In genomic region chr7:127705461-127705959, GRCh38 we compare ENCODE assay signal across 30 cellular contexts. TPM values are rescaled to one million over a fixed set of nuclear protein-coding genes. Genes with fewer than 3 reads are reported as not detected.
DNase-seq lines count a peak whose midpoint lies in the region; ATAC-seq, FAIRE-seq and TF ChIP-seq lines count a peak whose summit lies in the region.
"Had no signal": no experiment of that assay in that cellular context is flagged by ENCODE, and none has a peak within 500 bp of the region (broad histone marks: within the 10 kb centered on the region; RNA-seq: fewer than 3 reads in every experiment).

No MANE protein-coding gene starts in this region.

- dilution Hi-C loops in keratinocyte (cut with MboI; ENCODE audit: extremely low pct_ligation_motif_present, low sequenced_read_pairs): no loop called here

- H3K36me3 ChIP-seq in keratinocyte (ENCODE audit: control insufficient read depth in 2 of 2, extremely low read depth in 1 of 2, insufficient read depth in 2 of 2, low read length in 2 of 2): peaks cover 24 to 45% of the 10 kb centered on the region in 2 experiments
- H3K36me3 ChIP-seq in osteoblast (ENCODE audit: insufficient read depth, low read length): peaks cover 76% of the 10 kb centered on the region

- H3K27me3 Mint-ChIP-seq in activated T-cell treated with anti-CD3 and anti-CD28 coated beads, Interleukin-2, amount 50 U/mL, for 24 hours: no peaks in the 10 kb centered on the region
- no peaks in the 10 kb centered on the region for H3K27me3 Mint-ChIP-seq in HFFc6 (ENCODE audit: insufficient read depth)
- no peaks in the 10 kb centered on the region for H3K27me3 Mint-ChIP-seq in activated T-helper 1 cell treated with anti-CD3 and anti-CD28 coated beads, Interleukin-12 subunit alpha, Interleukin-12 subunit beta, Interleukin-2, Interleukin-4 antibody, amounts not matched to agents 30 ng/mL and 10 ng/mL and 1 ng/mL, durations not matched to agents 14 hours and 24 hours and 36 hours (ENCODE audit: insufficient read depth)
- H3K27me3 Mint-ChIP-seq: activated B cell treated with CpG ODN at 0.5 μM for 24 hours; activated naive CD8-positive, alpha-beta T cell treated with anti-CD3 and anti-CD28 coated beads, Interleukin-2, amount 10 ng/mL, durations not matched to agents 7 days and 5 days; CD4-positive, CD25-positive, alpha-beta regulatory T cell; stimulated activated memory B cell treated with anti-CD40 and anti-IgM and Interleukin-4, amounts not matched to agents 10 μg/mL and 1 μg/mL and 100 μg/mL, for 72 hours had no signal

- FAIRE-seq in keratinocyte (lab: Jason Lieb, UNC) (no peak), H54 (lab: Jason Lieb, UNC) (no peak)
- FAIRE-seq: A549, HTR-8/SVneo, K562 had no signal

- H3K9me3 Mint-ChIP-seq in activated T-cell treated with anti-CD3 and anti-CD28 coated beads, Interleukin-2, amount 50 U/mL, for 24 hours: peaks cover 6% of the 10 kb centered on the region
- H3K9me3 Mint-ChIP-seq in HFFc6: no peaks in the 10 kb centered on the region; the same call in 1 of the 2 replicates
- peaks cover 1% of the 10 kb centered on the region for H3K9me3 Mint-ChIP-seq in activated T-helper 1 cell treated with anti-CD3 and anti-CD28 coated beads, Interleukin-12 subunit alpha, Interleukin-12 subunit beta, Interleukin-2, Interleukin-4 antibody, amounts not matched to agents 30 ng/mL and 10 ng/mL and 1 ng/mL, durations not matched to agents 14 hours and 24 hours and 36 hours
- H3K9me3 Mint-ChIP-seq: activated B cell treated with CpG ODN at 0.5 μM for 24 hours; activated naive CD8-positive, alpha-beta T cell treated with anti-CD3 and anti-CD28 coated beads, Interleukin-2, amount 10 ng/mL, durations not matched to agents 7 days and 5 days; CD4-positive, CD25-positive, alpha-beta regulatory T cell; stimulated activated memory B cell treated with anti-CD40 and anti-IgM and Interleukin-4, amounts not matched to agents 10 μg/mL and 1 μg/mL and 100 μg/mL, for 72 hours had no signal

- no peak for ATAC-seq in GM21367 (IDR thresholded peaks at IDR 0.05; ENCODE audit: unreplicated experiment)
- ATAC-seq: A549; K562; left lung; stimulated activated memory B cell treated with anti-CD40 and anti-IgM and Interleukin-4, amounts not matched to agents 10 μg/mL and 1 μg/mL and 100 μg/mL, for 72 hours had no signal

- H3K4me3 ChIP-seq in keratinocyte (ENCODE audit: control insufficient read depth in 2 of 3, extremely low read depth in 1 of 3, insufficient read depth in 2 of 3, low read depth in 1 of 3, low read length in 3 of 3) (no peak overlapping the region), osteoblast (ENCODE audit: insufficient read depth, low read length) (no peak overlapping the region)
- H3K4me3 ChIP-seq: A549, ascending aorta, coronary artery, K562, left lung, MG63, SJSA1 had no signal

- TF ChIP-seq POLR2A in H54 (IDR thresholded peaks at IDR 0.05; ENCODE audit: low read depth, low read length): no peak

- H3K27me3 ChIP-seq in keratinocyte (ENCODE audit: control insufficient read depth, extremely low read depth, insufficient read depth, low read length) (no peaks in the 10 kb centered on the region), osteoblast (ENCODE audit: insufficient read depth, low read length) (no peaks in the 10 kb centered on the region)
- H3K27me3 ChIP-seq: ascending aorta, left lung, MG63, SJSA1 had no signal

- H3K4me2 ChIP-seq in keratinocyte (ENCODE audit: control insufficient read depth, extremely low read depth, insufficient read depth, low read depth, low read length) (no peak overlapping the region), osteoblast (ENCODE audit: insufficient read depth, low read length) (no peak overlapping the region)
- H3K4me2 ChIP-seq: A549 had no signal

- no peak overlapping the region for H3K4me3 Mint-ChIP-seq in activated T-cell treated with anti-CD3 and anti-CD28 coated beads, Interleukin-2, amount 50 U/mL, for 24 hours
- H3K4me3 Mint-ChIP-seq in HFFc6: no peak overlapping the region
- no peak overlapping the region for H3K4me3 Mint-ChIP-seq in activated T-helper 1 cell treated with anti-CD3 and anti-CD28 coated beads, Interleukin-12 subunit alpha, Interleukin-12 subunit beta, Interleukin-2, Interleukin-4 antibody, amounts not matched to agents 30 ng/mL and 10 ng/mL and 1 ng/mL, durations not matched to agents 14 hours and 24 hours and 36 hours
- H3K4me3 Mint-ChIP-seq: activated B cell treated with CpG ODN at 0.5 μM for 24 hours; activated naive CD8-positive, alpha-beta T cell treated with anti-CD3 and anti-CD28 coated beads, Interleukin-2, amount 10 ng/mL, durations not matched to agents 7 days and 5 days; CD4-positive, CD25-positive, alpha-beta regulatory T cell; nephron progenitor cell; stimulated activated memory B cell treated with anti-CD40 and anti-IgM and Interleukin-4, amounts not matched to agents 10 μg/mL and 1 μg/mL and 100 μg/mL, for 72 hours had no signal

- no peak overlapping the region for H3K27ac ChIP-seq in keratinocyte (ENCODE audit: control insufficient read depth, insufficient read depth, low read length)
- no peak overlapping the region for H3K27ac ChIP-seq in osteoblast (ENCODE audit: low read depth, low read length)
- H3K27ac ChIP-seq: A549, ascending aorta, coronary artery, left lung, RWPE1, SJSA1 had no signal

- H2AFZ ChIP-seq in keratinocyte (ENCODE audit: control insufficient read depth, low read length) (no peak overlapping the region), osteoblast (ENCODE audit: low read length) (no peak overlapping the region)

- H3K9me1 ChIP-seq in keratinocyte (ENCODE audit: control insufficient read depth, extremely low read depth, insufficient read depth, low read length): no peaks in the 10 kb centered on the region

- no peaks in the 10 kb centered on the region for H3K4me1 ChIP-seq in keratinocyte (ENCODE audit: control insufficient read depth, extremely low read depth, insufficient read depth, low read length)
- H3K4me1 ChIP-seq in osteoblast (ENCODE audit: insufficient read depth, low read length): peaks cover 18% of the 10 kb centered on the region
- H3K4me1 ChIP-seq: left lung had no signal

- no peak for DNase-seq in activated T-cell treated with anti-CD3 and anti-CD28 coated beads, Interleukin-2, amount 50 U/mL, for 24 hours
- DNase-seq in activated T-cell treated with anti-CD3 and anti-CD28 coated beads for 4 hours: no peak
- no peak for DNase-seq in HFFc6
- no peak for DNase-seq in activated T-helper 1 cell treated with anti-CD3 and anti-CD28 coated beads, Interleukin-12 subunit alpha, Interleukin-12 subunit beta, Interleukin-2, Interleukin-4 antibody, amounts not matched to agents 30 ng/mL and 10 ng/mL and 1 ng/mL, durations not matched to agents 14 hours and 24 hours and 36 hours (ENCODE audit: low spot score)
- peak; percentile 4 for DNase-seq in keratinocyte (ENCODE audit: low read depth, low spot score)
- DNase-seq in osteoblast (ENCODE audit: insufficient read length, low spot score, missing footprints): no peak
- DNase-seq in H54 (ENCODE audit: insufficient read length, low spot score): no peak
- DNase-seq: activated B cell treated with CpG ODN at 0.5 μM for 24 hours; activated naive CD8-positive, alpha-beta T cell treated with anti-CD3 and anti-CD28 coated beads, Interleukin-2, amount 10 ng/mL, durations not matched to agents 7 days and 5 days; AML-193; caudate nucleus; CD4-positive, CD25-positive, alpha-beta regulatory T cell; DND-41; left lung; mesenchymal stem cell; MG63; NCI-H1105; NCI-H187 treated with DMSO at 0.1 percent for 48 hours; NCI-H2171 treated with DMSO at 0.1 percent for 48 hours; NCI-H510A; nephron progenitor cell had no signal

- peaks cover 13% of the 10 kb centered on the region for H3K4me1 Mint-ChIP-seq in activated T-cell treated with anti-CD3 and anti-CD28 coated beads, Interleukin-2, amount 50 U/mL, for 24 hours (ENCODE audit: low read depth)
- H3K4me1 Mint-ChIP-seq in HFFc6 (ENCODE audit: low read depth): peaks cover 35% of the 10 kb centered on the region
- H3K4me1 Mint-ChIP-seq in activated T-helper 1 cell treated with anti-CD3 and anti-CD28 coated beads, Interleukin-12 subunit alpha, Interleukin-12 subunit beta, Interleukin-2, Interleukin-4 antibody, amounts not matched to agents 30 ng/mL and 10 ng/mL and 1 ng/mL, durations not matched to agents 14 hours and 24 hours and 36 hours (ENCODE audit: low read depth): peaks cover 24% of the 10 kb centered on the region
- H3K4me1 Mint-ChIP-seq: activated B cell treated with CpG ODN at 0.5 μM for 24 hours; activated naive CD8-positive, alpha-beta T cell treated with anti-CD3 and anti-CD28 coated beads, Interleukin-2, amount 10 ng/mL, durations not matched to agents 7 days and 5 days; nephron progenitor cell; stimulated activated memory B cell treated with anti-CD40 and anti-IgM and Interleukin-4, amounts not matched to agents 10 μg/mL and 1 μg/mL and 100 μg/mL, for 72 hours had no signal

- H3K9ac ChIP-seq in keratinocyte (ENCODE audit: control insufficient read depth, extremely low read depth, insufficient read depth, low read length): no peak overlapping the region

- H3K36me3 Mint-ChIP-seq in activated T-cell treated with anti-CD3 and anti-CD28 coated beads, Interleukin-2, amount 50 U/mL, for 24 hours (ENCODE audit: low read depth): peaks cover 97% of the 10 kb centered on the region
- H3K36me3 Mint-ChIP-seq in HFFc6 (ENCODE audit: low read depth): peaks cover 61% of the 10 kb centered on the region
- H3K36me3 Mint-ChIP-seq in activated T-helper 1 cell treated with anti-CD3 and anti-CD28 coated beads, Interleukin-12 subunit alpha, Interleukin-12 subunit beta, Interleukin-2, Interleukin-4 antibody, amounts not matched to agents 30 ng/mL and 10 ng/mL and 1 ng/mL, durations not matched to agents 14 hours and 24 hours and 36 hours (ENCODE audit: low read depth): peaks cover 60% of the 10 kb centered on the region

- H3K9me3 ChIP-seq in keratinocyte (ENCODE audit: control insufficient read depth, low read depth, low read length): no peaks in the 10 kb centered on the region
- no peaks in the 10 kb centered on the region for H3K9me3 ChIP-seq in osteoblast (ENCODE audit: low read depth, low read length)
- H3K9me3 ChIP-seq: ascending aorta, left lung, MG63, SJSA1 had no signal

- TF ChIP-seq CTCF in HFFc6 (IDR thresholded peaks at IDR 0.05): no peak
- no peak for TF ChIP-seq CTCF in keratinocyte (optimal IDR thresholded peaks at IDR 0.05 in 1 of 3, IDR thresholded peaks at IDR 0.05 in 1 of 3, conservative IDR thresholded peaks at IDR 0.05 in 1 of 3; ENCODE audit: extremely low read depth in 1 of 3, insufficient read depth in 2 of 3, low read length in 3 of 3)
- TF ChIP-seq CTCF in osteoblast (IDR thresholded peaks at IDR 0.05; ENCODE audit: extremely low read depth, low read depth, low read length): no peak

- H3K79me2 ChIP-seq in keratinocyte (ENCODE audit: control insufficient read depth, insufficient read depth, low read length): peaks cover 17% of the 10 kb centered on the region
- peaks cover 27% of the 10 kb centered on the region for H3K79me2 ChIP-seq in osteoblast (ENCODE audit: insufficient read depth, low read length)

- peak overlapping the region; percentile 47 for H3K27ac Mint-ChIP-seq in activated T-cell treated with anti-CD3 and anti-CD28 coated beads, Interleukin-2, amount 50 U/mL, for 24 hours
- H3K27ac Mint-ChIP-seq in HFFc6: peak overlapping the region; percentile 27; the same call in 1 of the 2 replicates
- peak overlapping the region; percentile 55 for H3K27ac Mint-ChIP-seq in activated T-helper 1 cell treated with anti-CD3 and anti-CD28 coated beads, Interleukin-12 subunit alpha, Interleukin-12 subunit beta, Interleukin-2, Interleukin-4 antibody, amounts not matched to agents 30 ng/mL and 10 ng/mL and 1 ng/mL, durations not matched to agents 14 hours and 24 hours and 36 hours
- H3K27ac Mint-ChIP-seq: activated B cell treated with CpG ODN at 0.5 μM for 24 hours; activated naive CD8-positive, alpha-beta T cell treated with anti-CD3 and anti-CD28 coated beads, Interleukin-2, amount 10 ng/mL, durations not matched to agents 7 days and 5 days; nephron progenitor cell; stimulated activated memory B cell treated with anti-CD40 and anti-IgM and Interleukin-4, amounts not matched to agents 10 μg/mL and 1 μg/mL and 100 μg/mL, for 72 hours had no signal

- H4K20me1 ChIP-seq in keratinocyte (ENCODE audit: control insufficient read depth, extremely low read depth, insufficient read depth, low read length) (peaks cover 8% of the 10 kb centered on the region), osteoblast (ENCODE audit: insufficient read depth, low read length) (peaks cover 15% of the 10 kb centered on the region)

- intact Hi-C loops in activated T-helper 1 cell treated with anti-CD3 and anti-CD28 coated beads, Interleukin-12 subunit alpha, Interleukin-12 subunit beta, Interleukin-2, Interleukin-4 antibody, amounts not matched to agents 30 ng/mL and 10 ng/mL and 1 ng/mL, durations not matched to agents 14 hours and 24 hours and 36 hours (cut with micrococcal nuclease): loop anchor here (10.0 kb wide), 1 partner anchor 619 kb away; no protein-coding TSS in a partner anchor

RNA-seq across cellular contexts. Expression of gene SND1, which starts 53.5 kb away (rescaled TPM):
- 100 to 1,000 TPM; 217 to 259 (median 247) TPM for total RNA-seq in HFFc6 (2021; fragmentation: NEBNext Ultra II Directional; extraction: Animal tissue kit (Norgen Biotek cat#: 25700))
- 281 and 292 TPM in 2 replicates for total RNA-seq in activated T-helper 1 cell treated with anti-CD3 and anti-CD28 coated beads, Interleukin-12 subunit alpha, Interleukin-12 subunit beta, Interleukin-2, Interleukin-4 antibody, amounts not matched to agents 30 ng/mL and 10 ng/mL and 1 ng/mL, durations not matched to agents 14 hours and 24 hours and 36 hours
- 140 to 173 TPM (median 150 TPM) in 3 replicates for polyA plus RNA-seq in keratinocyte
- 73.6 TPM for polyA plus RNA-seq in keratinocyte (2011; ENCODE audit: low read depth)
- polyA plus RNA-seq in keratinocyte (2011; cell fraction: cytosol; rRNA removed): 131 and 140 TPM in 2 replicates
- polyA plus RNA-seq in keratinocyte (2011; cell fraction: nucleus; rRNA removed): 170 and 189 TPM in 2 replicates
- polyA plus RNA-seq in keratinocyte (2012; ENCODE audit: low replicate concordance): 102 and 186 TPM in 2 replicates
- 190 to 271 TPM (median 243 TPM) in 3 replicates for polyA minus RNA-seq in keratinocyte
- polyA minus RNA-seq in keratinocyte (2011; cell fraction: cytosol; rRNA and poly(A)+ RNA removed): 253 TPM
- polyA minus RNA-seq in keratinocyte (2011; cell fraction: nucleus; rRNA and poly(A)+ RNA removed): 156 and 281 TPM in 2 replicates
- total RNA-seq in osteoblast: 245 and 257 TPM in 2 replicates
